ENCODE assay signal across 9 cellular contexts in genomic region chr4:76990288-76991080, GRCh38. TPM values are rescaled to one million over a fixed set of nuclear protein-coding genes. Genes with fewer than 3 reads are reported as not detected.
DNase-seq lines count a peak whose midpoint lies in the region; ATAC-seq and TF ChIP-seq lines count a peak whose summit lies in the region.
"Had no signal": no experiment of that assay in that cellular context is flagged by ENCODE, and none has a peak within 500 bp of the region (broad histone marks: within the 10 kb centered on the region; RNA-seq: fewer than 3 reads in every experiment).

No MANE protein-coding gene starts in this region.

- H3K9ac ChIP-seq in Loucy (ENCODE audit: low read depth, low read length, poor library complexity, severe bottlenecking) = no peak overlapping the region

- POLR2A ChIA-PET in CD8-positive, alpha-beta memory T cell (lab: Charles Lee) = no interaction called here

- no peaks in the 10 kb centered on the region for H3F3A ChIP-seq in Loucy (ENCODE audit: low read depth)

- H3K4me1 Mint-ChIP-seq in CD8-positive, alpha-beta memory T cell = peaks cover 67 to 86% (median 85%) of the 10 kb centered on the region in 3 donors
- H3K4me1 Mint-ChIP-seq in central memory CD8-positive, alpha-beta T cell = peaks cover 56% of the 10 kb centered on the region
- H3K4me1 Mint-ChIP-seq in natural killer cell treated with Interleukin-12 subunit alpha and Interleukin-12 subunit beta and Interleukin-15 and Interleukin-18, amount 100 ng/mL, for 72 hours (ENCODE audit: low read depth in 2 of 2) = peaks cover 40 to 51% of the 10 kb centered on the region in 2 donors

- no peaks in the 10 kb centered on the region for H3K27me3 ChIP-seq in CD8-positive, alpha-beta memory T cell (ENCODE audit: insufficient read depth, low read length, poor library complexity, severe bottlenecking)
- H3K27me3 ChIP-seq in Loucy (ENCODE audit: insufficient read depth, low read length, poor library complexity, severe bottlenecking) = no peaks in the 10 kb centered on the region

- TF ChIP-seq CTCF in Loucy (conservative IDR thresholded peaks at IDR 0.05; ENCODE audit: low read length) = no peak

- no peak for DNase-seq in CD8-positive, alpha-beta memory T cell
- no peak for DNase-seq in central memory CD8-positive, alpha-beta T cell (ENCODE audit: low spot score in 2 of 2)
- DNase-seq in natural killer cell treated with Interleukin-12 subunit alpha and Interleukin-12 subunit beta and Interleukin-15 and Interleukin-18, amount 100 ng/mL, for 72 hours (ENCODE audit: low spot score) = no peak
- DNase-seq in HuH-7 (ENCODE audit: low spot score) = no peak
- no peak for DNase-seq in central memory CD4-positive, alpha-beta T cell
- DNase-seq: NCI-H1417 had no signal

- peaks cover 0 to 2% (median 0%) of the 10 kb centered on the region in 5 donors for H3K9me3 Mint-ChIP-seq in CD8-positive, alpha-beta memory T cell
- no peaks in the 10 kb centered on the region for H3K9me3 Mint-ChIP-seq in central memory CD8-positive, alpha-beta T cell
- H3K9me3 Mint-ChIP-seq in natural killer cell treated with Interleukin-12 subunit alpha and Interleukin-12 subunit beta and Interleukin-15 and Interleukin-18, amount 100 ng/mL, for 72 hours = peaks cover 4% of the 10 kb centered on the region

- H2AFZ ChIP-seq in Loucy (ENCODE audit: low read length) = no peak overlapping the region

- H3K4me2 ChIP-seq in Loucy (ENCODE audit: low read depth, low read length, poor library complexity, severe bottlenecking) = peak overlapping the region; percentile 91

- ATAC-seq in central memory CD8-positive, alpha-beta T cell (replicated peaks; ENCODE audit: extremely low read depth, poor library complexity, severe bottlenecking) = no peak
- no peak for ATAC-seq in natural killer cell treated with Interleukin-12 subunit alpha and Interleukin-12 subunit beta and Interleukin-15 and Interleukin-18, amount 100 ng/mL, for 72 hours
- no peak for ATAC-seq in HG03432 (IDR thresholded peaks at IDR 0.05; ENCODE audit: unreplicated experiment)
- no peak for ATAC-seq in GM21723 (IDR thresholded peaks at IDR 0.05; ENCODE audit: unreplicated experiment)

- no peaks in the 10 kb centered on the region for H3K9me3 ChIP-seq in CD8-positive, alpha-beta memory T cell (ENCODE audit: low read length)
- H3K9me3 ChIP-seq in Loucy (ENCODE audit: insufficient read depth, low read depth, low read length) = no peaks in the 10 kb centered on the region

- peak overlapping the region; percentile 23 for H3K4me3 ChIP-seq in CD8-positive, alpha-beta memory T cell (ENCODE audit: low read length)
- H3K4me3 ChIP-seq in Loucy (ENCODE audit: low read length, poor library complexity, severe bottlenecking) = peak overlapping the region; percentile 72

- H3K79me2 ChIP-seq in Loucy (ENCODE audit: insufficient read depth, low read length) = peaks cover 57% of the 10 kb centered on the region; the same call in 1 of the 2 replicates

- H3K4me3 Mint-ChIP-seq in CD8-positive, alpha-beta memory T cell = peak overlapping the region; percentile 65 to 92 (median 72)
- peak overlapping the region; percentile 39 for H3K4me3 Mint-ChIP-seq in central memory CD8-positive, alpha-beta T cell
- peak overlapping the region; percentile 59 for H3K4me3 Mint-ChIP-seq in natural killer cell treated with Interleukin-12 subunit alpha and Interleukin-12 subunit beta and Interleukin-15 and Interleukin-18, amount 100 ng/mL, for 72 hours

- no peaks in the 10 kb centered on the region for H3K36me3 Mint-ChIP-seq in CD8-positive, alpha-beta memory T cell
- peaks cover 6% of the 10 kb centered on the region for H3K36me3 Mint-ChIP-seq in central memory CD8-positive, alpha-beta T cell (ENCODE audit: insufficient read depth)
- H3K36me3 Mint-ChIP-seq in natural killer cell treated with Interleukin-12 subunit alpha and Interleukin-12 subunit beta and Interleukin-15 and Interleukin-18, amount 100 ng/mL, for 72 hours = peaks cover 4% of the 10 kb centered on the region

- no peaks in the 10 kb centered on the region for H3K36me3 ChIP-seq in CD8-positive, alpha-beta memory T cell (ENCODE audit: insufficient read depth, low read length)
- peaks cover 3% of the 10 kb centered on the region; the same call in 1 of the 2 replicates for H3K36me3 ChIP-seq in Loucy (ENCODE audit: insufficient read depth, low read length)

- no peaks in the 10 kb centered on the region for H4K20me1 ChIP-seq in Loucy (ENCODE audit: insufficient read depth, low read length, poor library complexity, severe bottlenecking)

- no peak overlapping the region for H3K27ac ChIP-seq in CD8-positive, alpha-beta memory T cell (ENCODE audit: low read depth, low read length)

- peak overlapping the region; percentile 27 to 90 (median 84) for H3K27ac Mint-ChIP-seq in CD8-positive, alpha-beta memory T cell
- H3K27ac Mint-ChIP-seq in central memory CD8-positive, alpha-beta T cell (ENCODE audit: low read depth) = peak overlapping the region; percentile 20
- peak overlapping the region in 1 of 2 donors; percentile 38 for H3K27ac Mint-ChIP-seq in natural killer cell treated with Interleukin-12 subunit alpha and Interleukin-12 subunit beta and Interleukin-15 and Interleukin-18, amount 100 ng/mL, for 72 hours

- H3K4me1 ChIP-seq in CD8-positive, alpha-beta memory T cell (ENCODE audit: insufficient read depth, low read length) = peaks cover 74% of the 10 kb centered on the region
- H3K4me1 ChIP-seq in Loucy (ENCODE audit: insufficient read depth, low read length, poor library complexity, severe bottlenecking) = peaks cover 63% of the 10 kb centered on the region

- CTCF ChIA-PET in CD8-positive, alpha-beta memory T cell (lab: Charles Lee) = interaction anchor here (1.3 to 1.5 kb wide), 2 partner anchors 89 to 213 kb away, joined by 3 read pairs; no protein-coding TSS in a partner anchor

- H3K9me2 ChIP-seq in Loucy (replicated peaks; ENCODE audit: low read depth, low read length) = no peaks in the 10 kb centered on the region

- H3K27me3 Mint-ChIP-seq in CD8-positive, alpha-beta memory T cell = no peaks in the 10 kb centered on the region
- no peaks in the 10 kb centered on the region for H3K27me3 Mint-ChIP-seq in central memory CD8-positive, alpha-beta T cell
- peaks cover 0 to 4% of the 10 kb centered on the region in 2 donors for H3K27me3 Mint-ChIP-seq in natural killer cell treated with Interleukin-12 subunit alpha and Interleukin-12 subunit beta and Interleukin-15 and Interleukin-18, amount 100 ng/mL, for 72 hours

RNA-seq across cellular contexts. Expression of gene SEPTIN11, which starts 40.9 kb away (rescaled TPM):
- 10 to 100 TPM; 54.3 to 56.8 TPM for total RNA-seq in CD8-positive, alpha-beta memory T cell
- 34.8 TPM for polyA plus RNA-seq in CD8-positive, alpha-beta memory T cell
- 10 to 100 TPM; 60.3 to 88.9 TPM for total RNA-seq in natural killer cell treated with Interleukin-12 subunit alpha and Interleukin-12 subunit beta and Interleukin-15 and Interleukin-18, amount 100 ng/mL, for 72 hours
